9 cellular contexts compared by ENCODE assay signal in the genomic region with DNA sequence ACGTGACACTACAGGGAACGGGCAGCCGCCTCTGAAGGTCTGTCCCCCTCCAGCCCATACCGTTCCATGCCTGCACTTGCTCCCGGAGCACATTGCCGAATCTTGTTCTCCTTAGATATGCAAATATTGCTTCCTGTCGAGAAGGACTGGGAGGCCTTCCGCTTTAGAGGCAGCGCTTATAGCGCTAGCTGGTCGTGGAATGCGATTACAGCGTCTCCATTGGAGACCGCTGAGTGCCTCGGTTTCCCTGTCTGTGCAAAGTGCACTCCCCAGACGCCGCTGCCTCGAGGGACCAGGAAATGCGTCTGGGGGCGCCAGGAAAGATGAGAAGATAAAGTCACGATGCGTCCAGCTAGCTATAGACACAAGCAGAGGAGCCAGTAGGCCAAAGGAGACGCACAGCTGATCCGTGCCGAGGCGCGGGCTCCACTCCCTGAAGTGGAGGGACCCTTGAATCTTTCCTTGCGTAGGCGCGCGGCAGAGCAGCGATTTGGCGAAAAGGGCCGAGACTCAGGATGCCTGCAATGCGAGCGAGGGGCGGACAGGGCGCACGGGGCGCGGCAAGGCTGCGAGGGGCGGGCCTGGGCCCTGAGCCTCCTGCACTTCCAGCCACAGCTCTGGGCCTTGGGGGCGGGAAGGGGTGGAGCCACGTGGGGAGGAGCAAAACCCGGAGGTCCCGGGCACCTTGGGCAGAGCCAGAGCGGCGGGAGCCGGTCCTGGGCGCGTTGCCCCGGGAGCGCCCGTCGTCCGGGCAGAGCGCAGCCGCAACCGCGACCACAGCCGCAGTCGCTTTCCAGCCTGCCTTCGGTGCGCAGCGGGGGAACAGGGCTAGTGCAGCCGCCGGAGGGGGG. TPM values are rescaled to one million over a fixed set of nuclear protein-coding genes. Genes with fewer than 3 reads are reported as not detected.
A peak's percentile ranks its signal among the peaks of the same experiment; 100 is the strongest.
DNase-seq lines count a peak whose midpoint lies in the region; ATAC-seq and TF ChIP-seq lines count a peak whose summit lies in the region.
"Had no signal": no experiment of that assay in that cellular context is flagged by ENCODE, and none has a peak within 500 bp of the region (broad histone marks: within the 10 kb centered on the region; RNA-seq: fewer than 3 reads in every experiment).

TSS of gene RASSF10 (plus strand) at position 692 of the 851 bp plus-strand sequence. CDS start 261 bp downstream, outside the sequence.

- H2AFZ ChIP-seq in neural progenitor cell (replicated peaks): peak within 1 kb of the TSS; percentile 86

- ATAC-seq in HG03432 (IDR thresholded peaks at IDR 0.05; ENCODE audit: unreplicated experiment) (peak; percentile 75), GM18505 (IDR thresholded peaks at IDR 0.05; ENCODE audit: unreplicated experiment) (no peak)

- no peaks in the 10 kb centered on the region for H3K36me3 Mint-ChIP-seq in neural progenitor cell
- H3K36me3 Mint-ChIP-seq: memory B cell had no signal

- H3K9ac ChIP-seq in neural progenitor cell: no peak within 1 kb of the TSS

- peaks cover 22% of the 10 kb centered on the region for H3K27me3 Mint-ChIP-seq in neural progenitor cell (ENCODE audit: insufficient read depth, low read depth)

- H3K27me3 ChIP-seq in neural progenitor cell: peaks cover 71% of the 10 kb centered on the region

- H3K27ac Mint-ChIP-seq in neural progenitor cell: no peak within 1 kb of the TSS
- H3K27ac Mint-ChIP-seq: memory B cell had no signal

- H3K4me2 ChIP-seq in neural progenitor cell: peak within 1 kb of the TSS; percentile 92

- H3F3A ChIP-seq in neural progenitor cell (ENCODE audit: low read depth): peaks cover 60% of the 10 kb centered on the region

- H3K27ac ChIP-seq in neural progenitor cell: no peak within 1 kb of the TSS

- H3K9me3 Mint-ChIP-seq in neural progenitor cell: peaks cover 16% of the 10 kb centered on the region
- H3K9me3 Mint-ChIP-seq: memory B cell had no signal

- peak; percentile 77 for DNase-seq in DMS153 treated with DMSO at 0.1 percent for 48 hours (lab: John Stamatoyannopoulos, UW; ENCODE audit: unreplicated experiment)
- peak; percentile 50 for DNase-seq in T1000 (lab: John Stamatoyannopoulos, UW)
- peak; percentile 14 to 40 for DNase-seq in foreskin fibroblast
- peak; percentile 94 for DNase-seq in neural progenitor cell (ENCODE audit: low spot score)
- DNase-seq in inferior parietal cortex (ENCODE audit: extremely low spot score): no peak
- no peak for DNase-seq in stimulated activated CD4-positive, alpha-beta T cell treated with anti-CD3 and anti-CD28 coated beads, Interleukin-4, amount 100 ng/mL, for 24 hours

- no peak for TF ChIP-seq POLR2A in GM18505 (IDR thresholded peaks at IDR 0.05; ENCODE audit: borderline replicate concordance, extremely low read depth, insufficient read depth, insufficient read length)

- no peaks in the 10 kb centered on the region for H3K36me3 ChIP-seq in neural progenitor cell

- H3K4me1 Mint-ChIP-seq in neural progenitor cell: peaks cover 58% of the 10 kb centered on the region
- H3K4me1 Mint-ChIP-seq: memory B cell had no signal

- peaks cover 24% of the 10 kb centered on the region for H4K20me1 ChIP-seq in neural progenitor cell (ENCODE audit: low read depth)

- peak within 1 kb of the TSS; percentile 90 for H3K4me3 Mint-ChIP-seq in neural progenitor cell
- H3K4me3 Mint-ChIP-seq: memory B cell had no signal

- no peaks in the 10 kb centered on the region for H3K9me3 ChIP-seq in neural progenitor cell (ENCODE audit: low read depth)

- H3K4me1 ChIP-seq in neural progenitor cell: peaks cover 54% of the 10 kb centered on the region

- H3K4me3 ChIP-seq in foreskin fibroblast (ENCODE audit: low read depth in 1 of 2, low read length in 2 of 2): peak within 1 kb of the TSS in 1 of 2 donors; percentile 4
- H3K4me3 ChIP-seq in neural progenitor cell: peak within 1 kb of the TSS; percentile 54

- TF ChIP-seq CTCF in foreskin fibroblast (IDR thresholded peaks at IDR 0.05; ENCODE audit: low read depth, low read length): no peak
- TF ChIP-seq CTCF in neural progenitor cell (IDR thresholded peaks at IDR 0.05): no peak

- H3K79me2 ChIP-seq in neural progenitor cell (ENCODE audit: low read depth): peaks cover 7% of the 10 kb centered on the region

RNA-seq across cellular contexts. Expression of gene RASSF10, which starts in this region (rescaled TPM):
- 2.9 and 3.1 TPM in 2 replicates for total RNA-seq in neural progenitor cell (ENCODE audit: low replicate concordance)

Comparison
In these comparisons a context has a peak if more than half of its experiments do, and no peak if none do; other contexts are left out.
1. DNase-seq: peak in DMS153 treated with DMSO at 0.1 percent for 48 hours (single experiment), T1000 (single experiment), foreskin fibroblast (2 of 2) and neural progenitor cell (single experiment); none in inferior parietal cortex (single experiment) and stimulated activated CD4-positive, alpha-beta T cell treated with anti-CD3 and anti-CD28 coated beads, Interleukin-4, amount 100 ng/mL, for 24 hours (single experiment).